10 cellular contexts compared by ENCODE assay signal in the genomic region with DNA sequence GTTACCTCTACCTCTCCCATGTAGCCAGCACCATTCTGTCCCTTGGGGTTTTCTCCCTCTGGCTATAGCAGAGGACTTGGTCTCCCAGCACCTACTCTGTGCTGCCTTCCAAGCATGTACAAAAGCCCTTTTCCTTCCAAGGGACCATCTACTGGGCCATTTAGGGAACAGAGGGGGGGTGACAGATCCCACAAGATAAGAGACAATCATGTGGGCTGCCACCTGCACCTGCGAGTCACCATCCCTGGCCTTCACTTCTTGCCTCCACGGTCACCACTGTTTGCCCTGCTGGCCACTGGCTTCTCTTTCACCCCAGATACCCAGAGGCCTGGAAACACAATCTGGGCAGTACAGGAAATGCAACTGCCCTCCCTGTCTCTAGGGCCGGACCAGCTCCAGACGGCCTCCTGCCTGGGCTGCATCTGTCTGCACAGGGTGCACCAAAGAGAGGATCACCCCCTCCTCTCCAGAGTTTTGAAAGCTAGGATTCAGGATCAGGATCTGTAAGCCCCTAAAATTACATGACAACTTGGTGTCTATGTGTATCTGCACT.
DNase-seq lines count a peak whose midpoint lies in the region.
"Had no signal": no experiment of that assay in that cellular context is flagged by ENCODE, and none has a peak within 500 bp of the region (broad histone marks: within the 10 kb centered on the region; RNA-seq: fewer than 3 reads in every experiment).

No MANE protein-coding gene starts in this region.

- H3K27ac ChIP-seq in layer of hippocampus (ENCODE audit: low read depth, low read length) = peak overlapping the region; percentile 94
- peak overlapping the region; percentile 94 for H3K27ac ChIP-seq in temporal lobe (ENCODE audit: low read depth, low read length)

- DNase-seq in NCI-H69 (lab: John Stamatoyannopoulos, UW) (peak; percentile 54), SW480 (ENCODE audit: low spot score) (peak; percentile 19), germinal center (ENCODE audit: low spot score) (no peak), head of caudate nucleus (no peak), GM03348 (ENCODE audit: low spot score) (no peak)
- DNase-seq: CD4-positive, alpha-beta memory T cell; DND-41; GDM1 had no signal

- intact Hi-C loops in head of caudate nucleus (cut with DNase I) = loop anchor here (5.0 kb wide), 1 partner anchor 87 kb away; no protein-coding TSS in a partner anchor

- H3K27me3 ChIP-seq in layer of hippocampus (ENCODE audit: control insufficient read depth, insufficient read depth, low read length) = no peaks in the 10 kb centered on the region

Comparison
In these comparisons a context has a peak if more than half of its experiments do, and no peak if none do; other contexts are left out.
1. DNase-seq: peak in NCI-H69 (single experiment) and SW480 (single experiment); none in germinal center (single experiment), head of caudate nucleus (0 of 42) and GM03348 (single experiment).